ENCODE assay signal across 8 cellular contexts in genomic region chr10:31083765-31084184, GRCh38. TPM values are rescaled to one million over a fixed set of nuclear protein-coding genes. Genes with fewer than 3 reads are reported as not detected.
DNase-seq lines count a peak whose midpoint lies in the region; ATAC-seq lines count a peak whose summit lies in the region.

No MANE protein-coding gene starts in this region.

- DNase-seq in Right ventricle myocardium inferior (ENCODE audit: missing footprints) (no peak), cardiac septum (ENCODE audit: low spot score) (no peak), NCI-H460 (ENCODE audit: extremely low read depth, low read depth) (peak; percentile 43), naive B cell (peak; percentile 12), superior temporal gyrus (ENCODE audit: extremely low spot score) (peak; percentile 28)
- peak; percentile 44 to 63 for DNase-seq in activated CD4-positive, alpha-beta T cell treated with anti-CD3 and anti-CD28 coated beads for 4 hours
- peak; percentile 36 to 43 (median 37) for DNase-seq in effector memory CD8-positive, alpha-beta T cell

- intact Hi-C loops in Right ventricle myocardium inferior (cut with DNase I), result loop anchor here (5.0 kb wide), 1 partner anchor 234 kb away; the partner anchor contains the start of gene ZEB1
- intact Hi-C loops in cardiac septum (cut with DNase I), result no loop called here

- ATAC-seq in Right ventricle myocardium inferior (peak; percentile 54), naive B cell (ENCODE audit: low read depth in 2 of 2) (peak; percentile 21 to 34), HG02571 (IDR thresholded peaks at IDR 0.05; ENCODE audit: unreplicated experiment) (no peak)
- ATAC-seq in effector memory CD8-positive, alpha-beta T cell (replicated peaks), result peak; percentile 57

- H3K9me3 Mint-ChIP-seq in effector memory CD8-positive, alpha-beta T cell, result no peaks in the 10 kb centered on the region
- peaks cover 0 to 4% (median 0%) of the 10 kb centered on the region in 7 donors for H3K9me3 Mint-ChIP-seq in naive B cell

- peaks cover 0 to 2% of the 10 kb centered on the region in 2 donors for H3K4me1 Mint-ChIP-seq in effector memory CD8-positive, alpha-beta T cell (ENCODE audit: low read depth in 2 of 2)
- no peaks in the 10 kb centered on the region for H3K4me1 Mint-ChIP-seq in naive B cell

- no peak overlapping the region for H3K27ac Mint-ChIP-seq in effector memory CD8-positive, alpha-beta T cell
- H3K27ac Mint-ChIP-seq in naive B cell, result peak overlapping the region in 1 of 6 donors; percentile 63

- H3K36me3 Mint-ChIP-seq in effector memory CD8-positive, alpha-beta T cell (ENCODE audit: insufficient read depth), result peaks cover 12% of the 10 kb centered on the region
- H3K36me3 Mint-ChIP-seq in naive B cell, result no peaks in the 10 kb centered on the region

- peaks cover 10 to 14% of the 10 kb centered on the region in 2 donors for H3K27me3 Mint-ChIP-seq in effector memory CD8-positive, alpha-beta T cell
- peaks cover 0 to 13% (median 9%) of the 10 kb centered on the region in 3 donors for H3K27me3 Mint-ChIP-seq in naive B cell

- H3K4me3 Mint-ChIP-seq in effector memory CD8-positive, alpha-beta T cell, result no peak overlapping the region
- H3K4me3 Mint-ChIP-seq in naive B cell, result no peak overlapping the region

RNA-seq across cellular contexts. Expression of gene ZNF438, which starts 52.1 kb away (rescaled TPM):
- total RNA-seq in Right ventricle myocardium inferior, result 12.8 TPM
- total RNA-seq in cardiac septum, result 12.5 TPM
- 2.6 and 2.9 TPM in 2 replicates for total RNA-seq in NCI-H460 (2014; rRNA removed; shearing (Covaris generic))
- polyA plus RNA-seq in NCI-H460 (2014; cell fraction: nucleus; rRNA removed), result 0.92 and 1.1 TPM in 2 replicates
- polyA plus RNA-seq in naive B cell (ENCODE audit: low read depth in 6 of 6), result 1 to 10 TPM; 2.6 to 5.9 (median 3.4) TPM

Comparison
In these comparisons a context has a peak if more than half of its experiments do, and no peak if none do; other contexts are left out.
1. DNase-seq: peak in NCI-H460 (single experiment), activated CD4-positive, alpha-beta T cell treated with anti-CD3 and anti-CD28 coated beads for 4 hours (2 of 2), effector memory CD8-positive, alpha-beta T cell (3 of 3), naive B cell (single experiment) and superior temporal gyrus (single experiment); none in Right ventricle myocardium inferior (single experiment) and cardiac septum (single experiment).